Comparison of ENCODE assay signal across 9 cellular contexts in the genomic region with DNA sequence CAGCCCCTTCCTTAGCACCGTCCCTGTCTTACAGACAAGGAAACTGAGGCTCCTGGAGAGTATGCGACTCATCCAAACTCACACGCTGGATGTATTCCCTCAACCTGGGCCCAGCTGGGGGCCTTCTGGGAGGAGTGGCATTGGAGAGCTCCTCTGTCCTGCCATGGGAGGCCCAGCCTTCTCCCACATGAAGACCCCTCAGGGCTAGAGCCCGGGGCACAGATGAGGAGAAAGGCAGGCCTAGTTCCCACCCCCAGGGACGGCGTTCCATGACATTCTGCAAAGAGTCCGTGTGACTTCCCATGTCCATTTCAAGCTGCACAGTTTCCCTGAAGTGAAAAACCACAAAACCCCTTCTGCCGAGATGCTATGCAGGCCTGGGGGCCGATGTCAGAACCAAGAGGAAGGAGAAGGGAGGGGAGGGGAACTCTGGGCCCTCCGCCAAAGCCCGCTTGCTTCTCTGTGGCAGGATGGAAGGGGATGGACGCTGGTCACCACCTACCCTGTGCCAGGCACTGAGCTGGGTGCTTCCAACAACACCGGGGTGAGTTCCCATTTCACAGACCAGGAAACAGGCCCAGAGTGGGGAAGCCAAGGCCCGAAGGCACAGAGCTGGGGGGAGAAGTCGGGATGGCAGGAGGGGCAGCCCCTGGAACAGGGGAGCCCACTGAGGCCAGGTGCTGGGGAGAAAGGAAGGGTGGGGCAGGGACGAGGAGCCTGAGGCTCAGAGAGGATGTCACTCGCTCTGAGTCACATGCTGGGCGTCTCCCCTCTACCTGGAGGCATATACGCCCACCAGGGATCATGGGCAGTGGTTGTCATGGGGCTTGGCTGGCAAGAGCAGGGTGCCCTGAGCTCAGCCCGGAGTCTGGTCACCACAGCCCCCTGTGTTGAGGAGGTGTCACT. TPM values are rescaled to one million over a fixed set of nuclear protein-coding genes. Genes with fewer than 3 reads are reported as not detected.
A peak's percentile ranks its signal among the peaks of the same experiment; 100 is the strongest.
DNase-seq lines count a peak whose midpoint lies in the region; ATAC-seq and TF ChIP-seq lines count a peak whose summit lies in the region.
"Had no signal": no experiment of that assay in that cellular context is flagged by ENCODE, and none has a peak within 500 bp of the region (broad histone marks: within the 10 kb centered on the region; RNA-seq: fewer than 3 reads in every experiment).

No MANE protein-coding gene starts in this region.

- no peak for TF ChIP-seq EP300 in upper lobe of left lung (IDR thresholded peaks at IDR 0.05)

- H3K27ac ChIP-seq in right cardiac atrium (ENCODE audit: low read length): no peak overlapping the region
- peak overlapping the region; percentile 75 to 88 (median 81) for H3K27ac ChIP-seq in upper lobe of left lung
- no peak overlapping the region for H3K27ac ChIP-seq in endodermal cell (ENCODE audit: low read depth, low read length)
- H3K27ac ChIP-seq: thoracic aorta had no signal

- ATAC-seq in right cardiac atrium (peak; percentile 6 to 12), upper lobe of left lung (ENCODE audit: low FRiP score in 2 of 2) (peak in 1 of 2 donors; percentile 26), HG03139 (IDR thresholded peaks at IDR 0.05; ENCODE audit: unreplicated experiment) (no peak)

- no peak overlapping the region for H3K4me3 ChIP-seq in right cardiac atrium (ENCODE audit: low read length)
- no peak overlapping the region for H3K4me3 ChIP-seq in upper lobe of left lung
- no peak overlapping the region for H3K4me3 ChIP-seq in endodermal cell (ENCODE audit: low read length)
- H3K4me3 ChIP-seq: thoracic aorta had no signal

- H3K9me3 Mint-ChIP-seq in endodermal cell: no peaks in the 10 kb centered on the region

- H3K36me3 ChIP-seq in upper lobe of left lung (no peaks in the 10 kb centered on the region), endodermal cell (ENCODE audit: control insufficient read depth, insufficient read depth, low read length) (no peaks in the 10 kb centered on the region)
- H3K36me3 ChIP-seq: thoracic aorta had no signal

- no peak for TF ChIP-seq POLR2A in upper lobe of left lung (IDR thresholded peaks at IDR 0.05)

- no peak overlapping the region for H3K27ac Mint-ChIP-seq in endodermal cell

- no peaks in the 10 kb centered on the region for H3K27me3 ChIP-seq in right cardiac atrium (ENCODE audit: control insufficient read depth, insufficient read depth)
- H3K27me3 ChIP-seq in upper lobe of left lung: no peaks in the 10 kb centered on the region
- no peaks in the 10 kb centered on the region for H3K27me3 ChIP-seq in endodermal cell (ENCODE audit: control insufficient read depth, insufficient read depth, low read length, poor library complexity, severe bottlenecking)

- H3K9me3 ChIP-seq in right cardiac atrium (ENCODE audit: control insufficient read depth, low read length) (no peaks in the 10 kb centered on the region), upper lobe of left lung (no peaks in the 10 kb centered on the region), endodermal cell (ENCODE audit: control insufficient read depth, low read length) (no peaks in the 10 kb centered on the region)
- H3K9me3 ChIP-seq: thoracic aorta had no signal

- no peak overlapping the region for H3K4me3 Mint-ChIP-seq in endodermal cell

- H3K36me3 Mint-ChIP-seq in endodermal cell (ENCODE audit: low read depth): no peaks in the 10 kb centered on the region

- H3K4me1 ChIP-seq in right cardiac atrium (ENCODE audit: control insufficient read depth, insufficient read depth, low read length) (no peaks in the 10 kb centered on the region), upper lobe of left lung (peaks cover 8 to 40% (median 25%) of the 10 kb centered on the region in 4 donors), endodermal cell (ENCODE audit: control insufficient read depth, insufficient read depth, low read length) (no peaks in the 10 kb centered on the region)

- peak; percentile 81 for DNase-seq in activated effector memory CD4-positive, alpha-beta T cell treated with anti-CD3 and anti-CD28 coated beads, Interleukin-2, amount 50 U/mL, for 16 hours
- no peak for DNase-seq in activated effector memory CD4-positive, alpha-beta T cell treated with Interleukin-2 at 50 U/mL for 16 hours
- DNase-seq in activated T-cell treated with anti-CD3 and anti-CD28 coated beads, Interleukin-2, amount 50 U/mL, for 48 hours: peak; percentile 60 to 67
- DNase-seq in right cardiac atrium (peak in 1 of 3 donors; percentile 70), upper lobe of left lung (peak in 1 of 2 donors; percentile 54), middle frontal gyrus (ENCODE audit: extremely low spot score, low spot score) (no peak), endodermal cell (no peak)

- TF ChIP-seq CTCF in upper lobe of left lung (IDR thresholded peaks at IDR 0.05) (no peak), endodermal cell (conservative IDR thresholded peaks at IDR 0.05) (no peak)

- no peaks in the 10 kb centered on the region for H3K4me1 Mint-ChIP-seq in endodermal cell

- H3K27me3 Mint-ChIP-seq in endodermal cell (ENCODE audit: insufficient read depth): no peaks in the 10 kb centered on the region

- no peak overlapping the region for H3K9ac ChIP-seq in endodermal cell (ENCODE audit: extremely low read depth, low read length, poor library complexity, severe bottlenecking)

- intact Hi-C loops in right cardiac atrium (cut with DNase I): no loop called here

- 50% methylated on average over 20 of the region's 20 CpGs for WGBS in right cardiac atrium
- WGBS in upper lobe of left lung, 2 donors: 44 to 48% methylated on average over 11 to 19 of the region's 20 CpGs
- 86 to 87% methylated on average over 10 to 20 of the region's 20 CpGs for WGBS in endodermal cell (ENCODE audit: insufficient coverage in 1 of 2, insufficient read length in 1 of 2), 2 experiments

RNA-seq across cellular contexts. Expression of gene RAC2, which starts 15.7 kb away (rescaled TPM):
- 1 to 10 TPM; 3.6 to 8.6 (median 5.7) TPM for total RNA-seq in right cardiac atrium
- 1.8 TPM for polyA plus RNA-seq in right cardiac atrium
- total RNA-seq in upper lobe of left lung: 100 to 1,000 TPM in 1 of 6 donors, 10 to 100 TPM in 5; 22.1 to 126 (median 65.2) TPM
- 1 to 10 TPM; 4.5 to 5.6 TPM for total RNA-seq in endodermal cell
- 2.0 TPM for polyA plus RNA-seq in endodermal cell (2013, experiment 1 of 2)
- 1.8 TPM for polyA plus RNA-seq in endodermal cell (2013, experiment 2 of 2)

RNA-seq across cellular contexts. Expression of gene SSTR3, which starts 16.1 kb away (rescaled TPM):
- total RNA-seq in right cardiac atrium: not detected
- polyA plus RNA-seq in right cardiac atrium: not detected
- under 1 TPM in 2 of 6 donors, not detected in 4; 0.06 to 0.13 TPM for total RNA-seq in upper lobe of left lung
- total RNA-seq in endodermal cell: under 1 TPM; 0.11 to 0.20 TPM
- 0.14 TPM for polyA plus RNA-seq in endodermal cell (2013, experiment 1 of 2)
- polyA plus RNA-seq in endodermal cell (2013, experiment 2 of 2): 0.12 TPM
- total RNA-seq: thoracic aorta had no signal

RNA-seq across cellular contexts. Expression of gene C1QTNF6, which starts 40.3 kb away (rescaled TPM):
- total RNA-seq in right cardiac atrium (1 to 10 TPM; 2.8 to 3.3 (median 2.8) TPM), upper lobe of left lung (1 to 10 TPM; 2.1 to 8.4 (median 4.7) TPM), endodermal cell (10 to 100 TPM; 15.5 to 16.9 TPM)
- polyA plus RNA-seq in right cardiac atrium: 2.0 TPM
- 17.3 TPM for polyA plus RNA-seq in endodermal cell (2013, experiment 1 of 2)
- polyA plus RNA-seq in endodermal cell (2013, experiment 2 of 2): 18.8 TPM

RNA-seq across cellular contexts. Expression of gene CYTH4, which starts 53.9 kb away (rescaled TPM):
- total RNA-seq in right cardiac atrium (1 to 10 TPM; 5.1 to 7.0 (median 5.9) TPM), upper lobe of left lung (10 to 100 TPM; 16.7 to 71.2 (median 44.7) TPM), endodermal cell (not detected)
- 2.6 TPM for polyA plus RNA-seq in right cardiac atrium
- polyA plus RNA-seq in endodermal cell (2013, experiment 1 of 2): not detected
- polyA plus RNA-seq in endodermal cell (2013, experiment 2 of 2): not detected

Comparison
In these comparisons a context has a peak if more than half of its experiments do, and no peak if none do; other contexts are left out.
1. DNase-seq: peak in activated effector memory CD4-positive, alpha-beta T cell treated with anti-CD3 and anti-CD28 coated beads, Interleukin-2, amount 50 U/mL, for 16 hours (single experiment) and activated T-cell treated with anti-CD3 and anti-CD28 coated beads, Interleukin-2, amount 50 U/mL, for 48 hours (2 of 2); none in activated effector memory CD4-positive, alpha-beta T cell treated with Interleukin-2 at 50 U/mL for 16 hours (single experiment), middle frontal gyrus (single experiment) and endodermal cell (single experiment).
2. H3K27ac ChIP-seq: peak in upper lobe of left lung (4 of 4); none in right cardiac atrium (single experiment) and endodermal cell (single experiment).